ENCODE assay signal across 8 cellular contexts in the genomic region with DNA sequence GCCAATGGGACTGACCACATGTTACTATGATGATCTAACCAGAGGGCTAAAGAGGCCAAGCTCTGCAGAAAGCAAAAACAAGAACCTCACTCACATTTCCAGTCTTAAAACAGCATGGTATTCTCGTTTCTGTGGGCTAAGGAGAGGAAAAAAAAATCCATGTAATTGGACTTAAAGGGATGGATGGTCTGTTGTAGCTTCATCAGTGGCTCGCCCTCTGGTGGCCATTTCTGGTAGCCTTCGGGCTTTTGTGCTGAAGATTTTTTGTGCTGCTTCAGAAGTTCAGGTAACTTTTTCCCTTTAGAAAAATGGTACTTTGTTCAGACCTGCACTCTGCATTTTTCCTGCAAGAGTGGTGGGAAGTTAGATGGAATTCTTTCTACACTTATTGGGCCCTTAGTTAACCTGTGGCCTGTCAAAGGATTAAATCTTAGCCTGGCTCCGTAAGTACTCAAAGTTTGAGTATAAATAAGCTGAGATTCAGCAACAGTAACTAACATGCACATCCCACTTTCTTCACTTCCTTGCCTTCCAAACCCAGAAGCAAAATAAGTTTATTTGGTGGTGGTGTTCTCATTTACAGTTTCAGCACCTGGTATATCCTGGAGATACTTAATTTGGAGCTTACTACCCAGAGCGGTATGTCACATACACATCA. TPM values are rescaled to one million over a fixed set of nuclear protein-coding genes. Genes with fewer than 3 reads are reported as not detected.
A peak's percentile ranks its signal among the peaks of the same experiment; 100 is the strongest.
DNase-seq lines count a peak whose midpoint lies in the region; ATAC-seq, FAIRE-seq and TF ChIP-seq lines count a peak whose summit lies in the region.

No MANE protein-coding gene starts in this region.

- peak; percentile 86 for TF ChIP-seq CTCF in BJ (IDR thresholded peaks at IDR 0.05; ENCODE audit: insufficient read depth, low read depth, low read length)
- TF ChIP-seq CTCF in pancreas (IDR thresholded peaks at IDR 0.05) = peak; percentile 61 to 85 (median 76)
- TF ChIP-seq CTCF in upper lobe of right lung (IDR thresholded peaks at IDR 0.05) = peak; percentile 89

- H3K36me3 ChIP-seq in BJ (ENCODE audit: control insufficient read depth, insufficient read depth, low read length) (peaks cover 2% of the 10 kb centered on the region), HAP-1 (replicated peaks) (peaks cover 12% of the 10 kb centered on the region), pancreas (peaks cover 0 to 15% (median 0%) of the 10 kb centered on the region in 3 donors), upper lobe of right lung (peaks cover 29% of the 10 kb centered on the region)

- POLR2A ChIA-PET in BJ (lab: Charles Lee) = no interaction called here

- H3K4me3 ChIP-seq in BJ (ENCODE audit: low read depth, low read length) (no peak overlapping the region), HAP-1 (no peak overlapping the region), pancreas (no peak overlapping the region), upper lobe of right lung (no peak overlapping the region)

- H3K4me1 ChIP-seq in HAP-1 (no peaks in the 10 kb centered on the region), pancreas (no peaks in the 10 kb centered on the region), upper lobe of right lung (no peaks in the 10 kb centered on the region)

- no peaks in the 10 kb centered on the region for H3K27me3 ChIP-seq in BJ (ENCODE audit: control insufficient read depth, insufficient read depth, low read length)
- no peaks in the 10 kb centered on the region for H3K27me3 ChIP-seq in HAP-1 (ENCODE audit: low read depth)
- H3K27me3 ChIP-seq in pancreas = no peaks in the 10 kb centered on the region
- no peaks in the 10 kb centered on the region for H3K27me3 ChIP-seq in upper lobe of right lung

- DNase-seq in BJ (ENCODE audit: low read depth) (no peak), HAP-1 (ENCODE audit: low spot score in 2 of 2) (peak; percentile 53 to 82), RPMI8226 (peak; percentile 57), foreskin melanocyte (peak; percentile 29), pancreas (peak in 3 of 6 donors; percentile 63 to 86 (median 64)), upper lobe of right lung (peak; percentile 76)
- peak; percentile 41 for DNase-seq in activated T-helper 9 cell treated with anti-CD3 and anti-CD28 coated beads, Interleukin-2, amount 50 U/mL, for 16 hours (ENCODE audit: low read depth)

- 39 to 45% methylated on average over 5 of the region's 5 CpGs for WGBS in pancreas, 2 donors

- no peak overlapping the region for H3K27ac ChIP-seq in pancreas
- no peak overlapping the region for H3K27ac ChIP-seq in upper lobe of right lung

- FAIRE-seq in pancreas (lab: Jason Lieb, UNC) = no peak

- CTCF ChIA-PET in BJ (lab: Yijun Ruan, JAX) = interaction anchor here (0.6 to 7.2 kb wide), 30 partner anchors 9 to 456 kb away, joined by 3 to 292 read pairs (median 4); partner anchors contain the start of genes DCAF4, DPF3 and ZFYVE1

- in situ Hi-C loops in HAP-1 (cut with MboI; ENCODE audit: low sequenced_read_pairs) = no loop called here

- H3K9me3 ChIP-seq in HAP-1 (no peaks in the 10 kb centered on the region), pancreas (no peaks in the 10 kb centered on the region), upper lobe of right lung (no peaks in the 10 kb centered on the region)

- ATAC-seq in pancreas (peak; percentile 69 to 81 (median 78)), upper lobe of right lung (peak; percentile 60), GM18858 (IDR thresholded peaks at IDR 0.05; ENCODE audit: unreplicated experiment) (no peak)

- intact Hi-C loops in pancreas (cut with DNase I) = no loop called here
- intact Hi-C loops in upper lobe of right lung (cut with DNase I) = no loop called here

RNA-seq across cellular contexts. Expression of gene DCAF4, which starts 22.3 kb away (rescaled TPM):
- 22.9 and 29.2 TPM in 2 replicates for polyA plus RNA-seq in BJ (2011; rRNA removed)
- 17.5 and 28.6 TPM in 2 replicates for polyA minus RNA-seq in BJ (2011; rRNA and poly(A)+ RNA removed)
- 10 to 100 TPM in 4 of 6 donors, 1 to 10 TPM in 2; 8.0 to 14.5 (median 12.2) TPM for total RNA-seq in pancreas
- 10 to 100 TPM in 1 of 2 donors, 1 to 10 TPM in 1; 7.8 to 10.6 TPM for polyA plus RNA-seq in pancreas
- 21.1 TPM for total RNA-seq in upper lobe of right lung

RNA-seq across cellular contexts. Expression of gene DPF3, which starts 54.7 kb away (rescaled TPM):
- polyA plus RNA-seq in BJ (2011; rRNA removed) (3.6 and 4.3 TPM in 2 replicates), pancreas (under 1 TPM; 0.46 to 0.77 TPM)
- 5.7 and 8.7 TPM in 2 replicates for polyA minus RNA-seq in BJ (2011; rRNA and poly(A)+ RNA removed)
- total RNA-seq in pancreas (1 to 10 TPM in 3 of 6 donors, under 1 TPM in 3; 0.14 to 1.3 (median 1.1) TPM), upper lobe of right lung (0.90 TPM)
